20 cellular contexts compared by ENCODE assay signal in the genomic region with DNA sequence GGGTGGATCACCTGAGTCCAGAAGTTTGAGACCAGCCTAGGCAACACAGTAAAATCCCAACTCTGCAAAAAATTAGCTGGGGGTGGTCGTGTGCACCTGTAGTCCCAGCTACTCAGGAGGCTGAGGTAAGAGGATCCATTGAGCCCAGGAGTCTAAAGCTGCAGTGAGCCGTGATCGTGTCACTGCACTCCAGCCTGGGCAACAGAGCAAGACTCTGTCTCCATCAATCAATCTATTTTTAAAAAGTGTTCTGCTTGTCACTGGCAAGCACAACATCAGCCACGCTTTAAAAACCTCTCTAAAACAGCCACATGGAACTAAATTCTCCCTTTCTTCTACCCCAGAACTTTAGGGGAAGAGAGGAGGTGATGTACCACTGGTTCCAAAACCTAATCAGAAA.
"Had no signal": no experiment of that assay in that cellular context is flagged by ENCODE, and none has a peak within 500 bp of the region (broad histone marks: within the 10 kb centered on the region; RNA-seq: fewer than 3 reads in every experiment).

No MANE protein-coding gene starts in this region.

- H3K36me3 ChIP-seq: brain microvascular endothelial cell, Peyer's patch had no signal

- H3K27me3 ChIP-seq: brain microvascular endothelial cell, Peyer's patch had no signal

- H3K4me1 ChIP-seq: Peyer's patch had no signal

- H3K9me3 ChIP-seq: Peyer's patch had no signal

- H3K27ac ChIP-seq: brain microvascular endothelial cell, Peyer's patch, RWPE1 had no signal

- H3K4me3 ChIP-seq: Peyer's patch had no signal

- ATAC-seq: activated CD4-positive, CD25-positive, alpha-beta regulatory T cell treated with anti-CD3 and anti-CD28 coated beads, Interleukin-2, amount 50 U/mL, for 24 hours; activated CD8-positive, alpha-beta T cell treated with anti-CD3 and anti-CD28 coated beads for 36 hours; activated T-cell treated with anti-CD3 and anti-CD28 coated beads, Interleukin-2, amount 50 U/mL, for 72 hours had no signal

- DNase-seq: activated CD4-positive, alpha-beta T cell treated with anti-CD3 and anti-CD28 coated beads for 4 hours; activated CD8-positive, alpha-beta memory T cell treated with anti-CD3 and anti-CD28 coated beads, Interleukin-2, amount 50 U/mL, for 4 hours; activated CD8-positive, alpha-beta T cell treated with anti-CD3 and anti-CD28 coated beads for 36 hours; activated gamma-delta T cell treated with Interleukin-2 at 50 U/mL for 16 hours; activated naive CD4-positive, alpha-beta T cell treated with anti-CD3 and anti-CD28 coated beads, Interleukin-2, amount 10 ng/mL, durations not matched to agents 7 days and 5 days; activated naive CD8-positive, alpha-beta T cell treated with anti-CD3 and anti-CD28 coated beads for 36 hours; activated T-cell treated with anti-CD3 and anti-CD28 coated beads, Interleukin-2, amount 50 U/mL, for 72 hours; brain microvascular endothelial cell; caudate nucleus; Karpas-422; MM.1S; NCI-H1105 treated with DMSO at 0.1 percent for 48 hours; NCI-H1436 treated with DMSO at 0.1 percent for 48 hours; NCI-H187; NCI-H2081; NCI-H446; NCI-H524; Peyer's patch had no signal
